11 cellular contexts compared by ENCODE assay signal in the genomic region with DNA sequence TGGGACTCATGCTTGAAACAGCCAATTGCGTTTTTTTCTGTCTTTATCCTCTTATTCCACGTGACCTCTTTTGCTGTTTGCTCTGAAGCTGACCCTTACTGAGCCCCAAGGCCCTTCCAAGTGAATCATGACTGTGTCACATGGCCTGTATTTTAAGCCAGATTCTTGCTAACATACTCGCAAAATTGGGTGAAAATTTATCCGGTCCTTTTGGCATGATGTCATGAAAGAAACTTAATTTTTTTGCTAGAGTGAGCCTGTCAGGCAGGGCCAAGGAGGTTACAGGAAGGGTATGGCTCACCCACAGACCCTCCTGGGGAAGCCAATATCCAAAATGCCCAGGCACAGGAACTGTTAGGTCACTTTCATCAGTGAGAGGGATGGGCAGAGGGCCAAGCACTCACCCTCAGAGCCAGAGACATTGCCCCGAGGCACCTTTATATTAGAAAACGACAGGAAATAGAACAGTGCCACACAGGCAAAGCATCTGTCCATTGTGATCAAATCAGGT.
DNase-seq lines count a peak whose midpoint lies in the region; ATAC-seq and TF ChIP-seq lines count a peak whose summit lies in the region.
"Had no signal": no experiment of that assay in that cellular context is flagged by ENCODE, and none has a peak within 500 bp of the region (broad histone marks: within the 10 kb centered on the region; RNA-seq: fewer than 3 reads in every experiment).

No MANE protein-coding gene starts in this region.

- ATAC-seq in HG03439 (IDR thresholded peaks at IDR 0.05; ENCODE audit: unreplicated experiment) (no peak), HG03196 (IDR thresholded peaks at IDR 0.05; ENCODE audit: unreplicated experiment) (no peak)
- no peak for ATAC-seq in natural killer cell treated with Interleukin-12 subunit alpha and Interleukin-12 subunit beta and Interleukin-15 and Interleukin-18, amount 100 ng/mL, for 72 hours

- no peaks in the 10 kb centered on the region for H3K9me3 Mint-ChIP-seq in natural killer cell treated with Interleukin-12 subunit alpha and Interleukin-12 subunit beta and Interleukin-15 and Interleukin-18, amount 100 ng/mL, for 72 hours

- TF ChIP-seq CTCF in VCaP (conservative IDR thresholded peaks at IDR 0.05), result no peak

- no peaks in the 10 kb centered on the region for H3K27me3 Mint-ChIP-seq in natural killer cell treated with Interleukin-12 subunit alpha and Interleukin-12 subunit beta and Interleukin-15 and Interleukin-18, amount 100 ng/mL, for 72 hours

- no peak overlapping the region for H3K4me3 Mint-ChIP-seq in natural killer cell treated with Interleukin-12 subunit alpha and Interleukin-12 subunit beta and Interleukin-15 and Interleukin-18, amount 100 ng/mL, for 72 hours

- no peaks in the 10 kb centered on the region for H3K36me3 Mint-ChIP-seq in natural killer cell treated with Interleukin-12 subunit alpha and Interleukin-12 subunit beta and Interleukin-15 and Interleukin-18, amount 100 ng/mL, for 72 hours

- no peaks in the 10 kb centered on the region for H3K4me1 Mint-ChIP-seq in natural killer cell treated with Interleukin-12 subunit alpha and Interleukin-12 subunit beta and Interleukin-15 and Interleukin-18, amount 100 ng/mL, for 72 hours (ENCODE audit: low read depth in 2 of 2)

- no peak overlapping the region for H3K27ac Mint-ChIP-seq in natural killer cell treated with Interleukin-12 subunit alpha and Interleukin-12 subunit beta and Interleukin-15 and Interleukin-18, amount 100 ng/mL, for 72 hours

- DNase-seq in AG20443 (ENCODE audit: low spot score), result peak; percentile 53
- DNase-seq in HS-27A (ENCODE audit: low read depth), result peak; percentile 47
- DNase-seq in iris pigment epithelial cell (ENCODE audit: low read depth), result peak; percentile 40
- DNase-seq in NAMALWA (ENCODE audit: low spot score), result no peak
- DNase-seq in natural killer cell treated with Interleukin-12 subunit alpha and Interleukin-12 subunit beta and Interleukin-15 and Interleukin-18, amount 100 ng/mL, for 72 hours (ENCODE audit: low spot score), result no peak
- DNase-seq: dermis blood vessel endothelial cell; stimulated activated CD4-positive, alpha-beta T cell treated with anti-CD3 and anti-CD28 coated beads, Interleukin-2, amount 100 ng/mL, for 48 hours; WERI-Rb-1 had no signal

- H3K27ac ChIP-seq in VCaP, result peak overlapping the region; percentile 72
- H3K27ac ChIP-seq: WERI-Rb-1 had no signal

Comparison
In these comparisons a context has a peak if more than half of its experiments do, and no peak if none do; other contexts are left out.
1. DNase-seq: peak in AG20443 (single experiment), HS-27A (single experiment) and iris pigment epithelial cell (single experiment); none in NAMALWA (single experiment) and natural killer cell treated with Interleukin-12 subunit alpha and Interleukin-12 subunit beta and Interleukin-15 and Interleukin-18, amount 100 ng/mL, for 72 hours (single experiment).